In the genomic region with DNA sequence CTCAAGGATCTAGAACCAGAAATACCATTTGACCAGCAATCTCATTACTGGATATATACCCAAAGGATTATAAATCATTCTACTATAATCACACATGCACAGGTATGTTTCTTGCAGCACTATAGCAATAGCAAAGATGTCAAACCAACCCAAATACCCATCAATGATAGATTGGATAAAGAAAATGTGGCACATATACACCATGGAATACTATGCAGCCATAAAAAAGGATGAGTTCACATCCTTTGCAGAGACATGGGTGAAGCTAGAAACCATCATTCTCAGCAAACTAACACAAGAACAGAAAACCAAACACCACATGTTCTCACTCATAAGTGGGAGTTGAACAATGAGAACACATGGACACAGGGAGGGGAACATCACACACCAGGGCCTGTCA, we compare ENCODE assay signal across 1 cellular context. TPM values are rescaled to one million over a fixed set of nuclear protein-coding genes. Genes with fewer than 3 reads are reported as not detected.
"Had no signal": no experiment of that assay in that cellular context is flagged by ENCODE, and none has a peak within 500 bp of the region (broad histone marks: within the 10 kb centered on the region; RNA-seq: fewer than 3 reads in every experiment).

No MANE protein-coding gene starts in this region.

RNA-seq across cellular contexts. Expression of a gene that starts 33.2 kb away (rescaled TPM):
- total RNA-seq: H7 had no signal
